ENCODE assay signal across 7 cellular contexts in the genomic region with DNA sequence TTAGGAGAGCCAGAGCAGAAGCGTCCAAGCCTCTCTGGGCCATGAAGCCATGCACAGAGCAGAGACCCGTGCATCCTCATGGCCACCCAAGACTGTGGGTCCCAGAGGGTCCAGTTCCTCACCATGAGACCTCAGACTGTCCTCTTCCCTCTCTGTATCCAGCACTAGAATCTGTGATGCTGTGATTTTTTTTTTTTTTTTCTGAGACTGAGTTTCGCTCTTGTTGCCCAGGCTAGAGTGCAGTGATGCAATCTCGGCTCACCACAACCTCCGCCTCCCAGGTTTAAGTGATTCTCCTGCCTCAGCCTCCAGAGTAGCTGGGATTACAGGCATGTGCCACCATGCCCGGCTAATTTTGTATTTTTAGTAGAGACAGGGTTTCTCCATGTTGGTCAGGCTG. TPM values are rescaled to one million over a fixed set of nuclear protein-coding genes. Genes with fewer than 3 reads are reported as not detected.
DNase-seq lines count a peak whose midpoint lies in the region; ATAC-seq, FAIRE-seq and TF ChIP-seq lines count a peak whose summit lies in the region.
"Not testable (repeated sequence)": the region's sequence is repeated elsewhere in the genome, so short reads cannot be mapped to it uniquely, and the experiment has no call there.
"Had no signal": no experiment of that assay in that cellular context is flagged by ENCODE, and none has a peak within 500 bp of the region (broad histone marks: within the 10 kb centered on the region; RNA-seq: fewer than 3 reads in every experiment).

No MANE protein-coding gene starts in this region.

- not testable (repeated sequence) for FAIRE-seq in astrocyte (lab: Jason Lieb, UNC)

- in situ Hi-C loops in GM23248 (cut with MboI): not testable (repeated sequence)

- TF ChIP-seq CTCF in WTC11 (IDR thresholded peaks at IDR 0.05); astrocyte (IDR thresholded peaks at IDR 0.05; ENCODE audit: insufficient read depth, low read depth, low read length); heart left ventricle (IDR thresholded peaks at IDR 0.05); neural cell (IDR thresholded peaks at IDR 0.05; ENCODE audit: poor library complexity, severe bottlenecking): not testable (repeated sequence)

- intact Hi-C loops in heart left ventricle (cut with DNase I): not testable (repeated sequence)

- not testable (repeated sequence) for TF ChIP-seq EP300 in neural cell (conservative IDR thresholded peaks at IDR 0.05; ENCODE audit: poor library complexity, severe bottlenecking)

- not testable (repeated sequence) for H3K9me3 Mint-ChIP-seq in WTC11; astrocyte (ENCODE audit: unreplicated experiment)

- H3K27me3 Mint-ChIP-seq in WTC11 (ENCODE audit: low read depth); astrocyte (ENCODE audit: low read depth, unreplicated experiment): not testable (repeated sequence)

- H3K27ac Mint-ChIP-seq in WTC11 (peak overlapping the region; percentile 91), astrocyte (ENCODE audit: unreplicated experiment) (peak overlapping the region; percentile 99)

- not testable (repeated sequence) for H3K4me3 ChIP-seq in GM23248; astrocyte (ENCODE audit: insufficient read depth, low read depth, low read length); neural cell (ENCODE audit: low read length)
- peak overlapping the region in 3 of 12 donors; percentile 5 to 38 (median 32) for H3K4me3 ChIP-seq in heart left ventricle

- H4K20me1 ChIP-seq in GM23248 (ENCODE audit: insufficient read depth); neural cell (ENCODE audit: insufficient read depth): not testable (repeated sequence)
- peaks cover 74% of the 10 kb centered on the region for H4K20me1 ChIP-seq in astrocyte (ENCODE audit: insufficient read depth, low read length)

- peaks cover 41% of the 10 kb centered on the region for H3F3A ChIP-seq in GM23248 (ENCODE audit: insufficient read depth)
- H3F3A ChIP-seq in neural cell (ENCODE audit: insufficient read depth, low read length, poor library complexity, severe bottlenecking): not testable (repeated sequence)

- TF ChIP-seq RAD21 in neural cell (conservative IDR thresholded peaks at IDR 0.05): not testable (repeated sequence)

- POLR2A ChIA-PET in WTC11 (lab: Charles Lee): interaction anchor here (1.3 kb wide), 1 partner anchor 17 kb away, joined by 3 read pairs; no protein-coding TSS in a partner anchor

- not testable (repeated sequence) for H2AFZ ChIP-seq in GM23248; astrocyte (ENCODE audit: low read depth, low read length); neural cell (ENCODE audit: low read depth, low read length)

- not testable (repeated sequence) for H3K4me2 ChIP-seq in GM23248 (ENCODE audit: unreplicated experiment); astrocyte (ENCODE audit: low read length); neural cell (ENCODE audit: low read length)

- H3K4me1 Mint-ChIP-seq in WTC11: peaks cover 70% of the 10 kb centered on the region
- peaks cover 56% of the 10 kb centered on the region for H3K4me1 Mint-ChIP-seq in astrocyte (ENCODE audit: low read depth, unreplicated experiment)

- H3K27ac ChIP-seq in GM23248: peak overlapping the region; percentile 91
- not testable (repeated sequence) for H3K27ac ChIP-seq in astrocyte (ENCODE audit: low read depth, low read length)
- peak overlapping the region; percentile 85 to 99 (median 94) for H3K27ac ChIP-seq in heart left ventricle
- H3K27ac ChIP-seq in neural cell (ENCODE audit: low read length): peak overlapping the region; percentile 96
- peak overlapping the region; percentile 31 for H3K27ac ChIP-seq in temporal lobe (ENCODE audit: low read depth, low read length)

- ATAC-seq in WTC11, heart left ventricle: not testable (repeated sequence)

- H3K79me2 ChIP-seq in GM23248 (ENCODE audit: insufficient read depth) (peaks cover 92% of the 10 kb centered on the region), astrocyte (ENCODE audit: insufficient read depth, low read length) (peaks cover 93% of the 10 kb centered on the region), neural cell (replicated peaks; ENCODE audit: insufficient read depth, low read length) (peaks cover 88% of the 10 kb centered on the region)

- H3K9ac ChIP-seq in GM23248: peak overlapping the region; percentile 77
- H3K9ac ChIP-seq in astrocyte (ENCODE audit: low read length); neural cell (ENCODE audit: low read length): not testable (repeated sequence)

- not testable (repeated sequence) for H3K4me3 Mint-ChIP-seq in WTC11
- H3K4me3 Mint-ChIP-seq in astrocyte (ENCODE audit: unreplicated experiment): peak overlapping the region; percentile 54

- not testable (repeated sequence) for TF ChIP-seq POLR2A in heart left ventricle (IDR thresholded peaks at IDR 0.05)

- CTCF ChIA-PET in WTC11 (lab: Charles Lee): interaction anchor here (0.6 to 2.0 kb wide), 4 partner anchors 9 to 20 kb away, joined by 3 to 8 read pairs (median 5); a partner anchor contains a TSS

- not testable (repeated sequence) for H3K36me3 Mint-ChIP-seq in WTC11; astrocyte (ENCODE audit: low read depth, unreplicated experiment)

- not testable (repeated sequence) for H3K27me3 ChIP-seq in GM23248 (replicated peaks; ENCODE audit: insufficient read depth); astrocyte (ENCODE audit: insufficient read depth, low read length); heart left ventricle; neural cell (ENCODE audit: insufficient read depth, low read depth, low read length)

- H3K36me3 ChIP-seq in GM23248 (ENCODE audit: low read depth); astrocyte (ENCODE audit: insufficient read depth, low read length); neural cell (ENCODE audit: insufficient read depth, low read length): not testable (repeated sequence)
- H3K36me3 ChIP-seq in heart left ventricle: peaks cover 0 to 55% (median 4%) of the 10 kb centered on the region in 9 donors

- not testable (repeated sequence) for H3K9me2 ChIP-seq in GM23248 (ENCODE audit: insufficient read depth); neural cell (ENCODE audit: insufficient read depth, low read length)

- not testable (repeated sequence) for H3K9me3 ChIP-seq in GM23248 (ENCODE audit: low read depth); astrocyte (ENCODE audit: insufficient read depth, low read depth, low read length); heart left ventricle; neural cell (ENCODE audit: low read length)

- peaks cover 50% of the 10 kb centered on the region for H3K4me1 ChIP-seq in GM23248 (ENCODE audit: insufficient read depth)
- H3K4me1 ChIP-seq in astrocyte (ENCODE audit: insufficient read depth, low read length): peaks cover 77% of the 10 kb centered on the region
- H3K4me1 ChIP-seq in heart left ventricle: peaks cover 34 to 100% (median 96%) of the 10 kb centered on the region in 12 donors

- not testable (repeated sequence) for DNase-seq in GM23248; WTC11 (ENCODE audit: low spot score); astrocyte (ENCODE audit: low read depth); heart left ventricle

- 81 to 88% methylated on average over 6 of the region's 6 CpGs for WGBS in GM23248 (ENCODE audit: low coverage in 1 of 2, low lambda C conversion rate in 2 of 2, missing lambda C conversion rate in 2 of 2), 2 experiments
- 61 to 74% (median 69%) methylated on average over 6 of the region's 6 CpGs for WGBS in heart left ventricle, 4 donors

RNA-seq across cellular contexts. Expression of a gene that starts 8.8 kb away (rescaled TPM):
- 393 and 427 TPM in 2 replicates for total RNA-seq in GM23248 (2014; rRNA removed; shearing (Covaris generic))
- 424 and 426 TPM in 2 replicates for polyA plus RNA-seq in GM23248 (2016; fragmentation: Nextera tagmentation; extraction: Ambion mirVana)
- total RNA-seq in WTC11 (2021): 181 to 185 TPM (median 185 TPM) in 3 replicates
- 380 and 381 TPM in 2 replicates for total RNA-seq in astrocyte
- total RNA-seq in heart left ventricle: 100 to 1,000 TPM; 106 to 365 (median 140) TPM
- polyA plus RNA-seq in heart left ventricle: 100 to 1,000 TPM in 1 of 2 donors, 10 to 100 TPM in 1; 93.2 to 180 TPM
- 81.6 and 101 TPM in 2 replicates for polyA plus RNA-seq in neural cell
- 79.0 and 79.4 TPM in 2 replicates for polyA minus RNA-seq in neural cell
- total RNA-seq in temporal lobe: 83.1 TPM

RNA-seq across cellular contexts. Expression of a gene that starts 24.1 kb away (rescaled TPM):
- total RNA-seq in GM23248 (2014; rRNA removed; shearing (Covaris generic)): 8.8 and 13.3 TPM in 2 replicates
- polyA plus RNA-seq in GM23248 (2016; fragmentation: Nextera tagmentation; extraction: Ambion mirVana) (7.6 and 8.4 TPM in 2 replicates), heart left ventricle (10 to 100 TPM; 21.1 to 37.5 TPM), neural cell (7.8 and 9.6 TPM in 2 replicates)
- total RNA-seq in WTC11 (2021) (7.3 to 9.0 TPM (median 8.7 TPM) in 3 replicates), astrocyte (4.9 and 5.9 TPM in 2 replicates), heart left ventricle (10 to 100 TPM; 12.9 to 60.1 (median 17.8) TPM), temporal lobe (3.2 TPM)
- polyA minus RNA-seq in neural cell: 2.2 and 3.4 TPM in 2 replicates

RNA-seq across cellular contexts. Expression of a gene that starts 34.1 kb away (rescaled TPM):
- total RNA-seq in GM23248 (2014; rRNA removed; shearing (Covaris generic)): not detected in 2 replicates
- polyA plus RNA-seq in GM23248 (2016; fragmentation: Nextera tagmentation; extraction: Ambion mirVana) (not detected in 2 replicates), heart left ventricle (10 to 100 TPM in 1 of 2 donors, 1 to 10 TPM in 1; 1.3 to 29.7 TPM), neural cell (not detected in 2 replicates)
- total RNA-seq in WTC11 (2021) (0.41 to 0.60 TPM (median 0.57 TPM) in 3 replicates), astrocyte (0.30 TPM in 1 of 2 replicates, not detected in the other), heart left ventricle (10 to 100 TPM in 8 of 9 donors, 1 to 10 TPM in 1; 8.8 to 68.3 (median 31.5) TPM), temporal lobe (not detected)
- not detected in 2 replicates for polyA minus RNA-seq in neural cell
- total RNA-seq: epithelial cell of proximal tubule had no signal

RNA-seq across cellular contexts. Expression of a gene that starts 39.7 kb away (rescaled TPM):
- under 0.01 TPM in 1 of 2 replicates, not detected in the other for total RNA-seq in GM23248 (2014; rRNA removed; shearing (Covaris generic))
- polyA plus RNA-seq in GM23248 (2016; fragmentation: Nextera tagmentation; extraction: Ambion mirVana) (0.36 and 0.93 TPM in 2 replicates), heart left ventricle (1 to 10 TPM; 1.0 to 8.8 TPM), neural cell (0.66 TPM in 1 of 2 replicates, not detected in the other)
- total RNA-seq in WTC11 (2021) (0.90 to 1.6 TPM (median 1.3 TPM) in 3 replicates), astrocyte (0.68 and 1.9 TPM in 2 replicates), heart left ventricle (10 to 100 TPM in 3 of 9 donors, 1 to 10 TPM in 6; 3.6 to 14.8 (median 8.4) TPM), temporal lobe (5.4 TPM)
- 0.81 and 5.1 TPM in 2 replicates for polyA minus RNA-seq in neural cell
- total RNA-seq: epithelial cell of proximal tubule had no signal

RNA-seq across cellular contexts. Expression of a gene that starts 47.4 kb away (rescaled TPM):
- 86.6 and 90.2 TPM in 2 replicates for total RNA-seq in GM23248 (2014; rRNA removed; shearing (Covaris generic))
- polyA plus RNA-seq in GM23248 (2016; fragmentation: Nextera tagmentation; extraction: Ambion mirVana): 85.4 and 90.6 TPM in 2 replicates
- 63.2 to 92.0 TPM (median 75.6 TPM) in 3 replicates for total RNA-seq in WTC11 (2021)
- 59.2 and 66.8 TPM in 2 replicates for total RNA-seq in astrocyte
- total RNA-seq in heart left ventricle: 10 to 100 TPM; 47.5 to 94.9 (median 61.4) TPM
- polyA plus RNA-seq in heart left ventricle: 100 to 1,000 TPM in 1 of 2 donors, 10 to 100 TPM in 1; 80.5 to 106 TPM
- 41.8 and 76.4 TPM in 2 replicates for polyA plus RNA-seq in neural cell
- polyA minus RNA-seq in neural cell: 10.1 and 21.4 TPM in 2 replicates
- 10.8 TPM for total RNA-seq in temporal lobe
